11 cellular contexts compared by ENCODE assay signal in the genomic region with DNA sequence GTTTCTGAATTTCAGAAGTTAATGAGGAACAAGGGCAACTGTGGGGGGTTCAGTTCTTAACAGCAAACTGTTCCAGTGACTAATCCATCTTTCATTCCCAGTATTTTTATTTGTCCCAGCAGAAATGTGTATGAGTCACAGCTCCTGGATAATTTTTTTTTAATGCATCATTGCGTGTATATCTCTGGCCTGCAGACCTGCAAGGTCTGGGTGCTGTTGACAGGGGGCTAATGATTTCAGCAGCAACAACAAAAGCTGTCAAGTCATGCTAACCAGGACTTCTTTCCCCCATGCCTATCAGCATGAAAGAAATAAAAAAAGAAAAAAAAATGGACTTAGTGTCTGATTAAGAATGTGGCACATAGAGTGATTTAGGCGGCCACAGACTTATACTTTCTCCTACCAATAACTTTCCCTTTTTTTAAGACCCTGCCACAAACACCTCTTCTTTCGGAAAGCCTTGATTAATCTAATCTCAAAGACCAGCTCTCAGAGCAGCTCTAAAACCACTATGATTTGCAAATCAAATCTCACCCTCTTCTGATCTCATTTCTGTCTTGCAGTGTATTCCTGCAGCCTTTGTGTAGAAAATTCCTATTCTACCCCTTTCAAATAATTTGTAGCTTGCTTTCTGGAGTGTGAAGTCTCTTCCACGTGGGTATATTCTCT.
DNase-seq lines count a peak whose midpoint lies in the region; ATAC-seq and TF ChIP-seq lines count a peak whose summit lies in the region.
"Had no signal": no experiment of that assay in that cellular context is flagged by ENCODE, and none has a peak within 500 bp of the region (broad histone marks: within the 10 kb centered on the region; RNA-seq: fewer than 3 reads in every experiment).

No MANE protein-coding gene starts in this region.

- ATAC-seq in GM18517 (IDR thresholded peaks at IDR 0.05; ENCODE audit: unreplicated experiment): no peak
- ATAC-seq: activated T-cell treated with anti-CD3 and anti-CD28 coated beads, Interleukin-2, amount 50 U/mL, for 4 hours had no signal

- CTCF ChIA-PET in HEK293 (lab: Yijun Ruan, JAX): interaction anchor here (0.6 to 1.7 kb wide), 2 partner anchors 185 to 1451 kb away, joined by 3 to 5 read pairs; no protein-coding TSS in a partner anchor
- CTCF ChIA-PET in RWPE1 (lab: Yijun Ruan, JAX): interaction anchor here (0.6 to 1.9 kb wide), 6 partner anchors 28 to 1777 kb away, joined by 3 to 7 read pairs (median 4); no protein-coding TSS in a partner anchor

- H3K27ac ChIP-seq in HEK293 (ENCODE audit: extremely low read depth, low read depth, low read length) (no peak overlapping the region), RWPE1 (no peak overlapping the region)
- H3K27ac ChIP-seq: hepatocyte had no signal

- no peaks in the 10 kb centered on the region for H3K4me1 ChIP-seq in HEK293 (ENCODE audit: control insufficient read depth, insufficient read depth, low read length)

- no peak for TF ChIP-seq CTCF in HEK293 (tag by site-specific recombination; IDR thresholded peaks at IDR 0.05)
- no peak for TF ChIP-seq CTCF in RWPE1 (conservative IDR thresholded peaks at IDR 0.05; ENCODE audit: low read depth)

- no peaks in the 10 kb centered on the region for H3K9me3 ChIP-seq in HEK293 (ENCODE audit: control insufficient read depth, insufficient read depth, low read depth, low read length)

- no peak overlapping the region for H3K4me3 ChIP-seq in HEK293 (ENCODE audit: low read depth, low read length)
- H3K4me3 ChIP-seq: hepatocyte had no signal

- POLR2A ChIA-PET in HEK293 (lab: Yijun Ruan, JAX) (no interaction called here), RWPE1 (lab: Yijun Ruan, JAX; ENCODE audit: low non-redundant PET) (interaction anchor here (0.6 kb wide), 1 partner anchor 887 kb away, joined by 3 read pairs; no protein-coding TSS in a partner anchor)

- DNase-seq in RWPE1 (ENCODE audit: low spot score): peak; percentile 95
- peak; percentile 54 for DNase-seq in fibroblast of gingiva (ENCODE audit: low read depth)
- peak; percentile 72 for DNase-seq in stromal cell of bone marrow (ENCODE audit: low read depth)
- DNase-seq in NCI-H1105 treated with DMSO at 0.1 percent for 48 hours (lab: John Stamatoyannopoulos, UW): no peak
- DNase-seq in NCI-H1694 (lab: John Stamatoyannopoulos, UW): no peak
- DNase-seq: activated T-cell treated with anti-CD3 and anti-CD28 coated beads, Interleukin-2, amount 50 U/mL, for 4 hours; GDM1; NCI-H1694 treated with DMSO at 0.1 percent for 48 hours had no signal

- H3K36me3 ChIP-seq in HEK293 (ENCODE audit: control insufficient read depth in 2 of 2, insufficient read depth in 1 of 2, low read length in 2 of 2): no peaks in the 10 kb centered on the region

TF ChIP-seq in HEK293, 187 proteins besides CTCF, POLR2A, EP300 and RAD21 (continues in another document):
- TF ChIP-seq, protein P1, sequence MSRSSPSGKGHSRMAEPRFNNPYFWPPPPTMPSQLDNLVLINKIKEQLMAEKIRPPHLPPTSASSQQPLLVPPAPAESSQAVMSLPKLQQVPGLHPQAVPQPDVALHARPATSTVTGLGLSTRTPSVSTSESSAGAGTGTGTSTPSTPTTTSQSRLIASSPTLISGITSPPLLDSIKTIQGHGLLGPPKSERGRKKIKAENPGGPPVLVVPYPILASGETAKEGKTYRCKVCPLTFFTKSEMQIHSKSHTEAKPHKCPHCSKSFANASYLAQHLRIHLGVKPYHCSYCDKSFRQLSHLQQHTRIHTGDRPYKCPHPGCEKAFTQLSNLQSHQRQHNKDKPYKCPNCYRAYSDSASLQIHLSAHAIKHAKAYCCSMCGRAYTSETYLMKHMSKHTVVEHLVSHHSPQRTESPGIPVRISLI (tag by site-specific recombination; IDR thresholded peaks at IDR 0.05): peak; percentile 54; the same call in 1 of the 2 replicates
- TF ChIP-seq ZNF292 (tag by site-specific recombination; IDR thresholded peaks at IDR 0.05; ENCODE audit: borderline replicate concordance, low read depth) (no peak), ZNF184 (tag by site-specific recombination; IDR thresholded peaks at IDR 0.05) (no peak), ZNF747 (tag by site-specific recombination; IDR thresholded peaks at IDR 0.05) (no peak), KLF1 (tag by site-specific recombination; IDR thresholded peaks at IDR 0.05) (no peak), PRDM1 (tag by site-specific recombination; IDR thresholded peaks at IDR 0.05) (peak; percentile 36; the same call in 1 of the 2 replicates), KLF8 (tag by site-specific recombination; IDR thresholded peaks at IDR 0.05) (no peak), HOXD13 (CRISPR knock-in tag; IDR thresholded peaks at IDR 0.05; ENCODE audit: borderline replicate concordance) (no peak), ZNF555 (tag by site-specific recombination; conservative IDR thresholded peaks at IDR 0.05) (no peak), ZNF629 (tag by site-specific recombination; IDR thresholded peaks at IDR 0.05) (peak; percentile 65), SP7 (tag by site-specific recombination; IDR thresholded peaks at IDR 0.05) (no peak), ZNF133 (tag by site-specific recombination; IDR thresholded peaks at IDR 0.05) (no peak), OSR2 (tag by site-specific recombination; IDR thresholded peaks at IDR 0.05) (peak; percentile 73), GLIS1 (tag by site-specific recombination; IDR thresholded peaks at IDR 0.05) (peak; percentile 32; the same call in 1 of the 2 replicates), ZSCAN23 (tag by site-specific recombination; IDR thresholded peaks at IDR 0.05) (no peak)
- TF ChIP-seq, protein P2, sequence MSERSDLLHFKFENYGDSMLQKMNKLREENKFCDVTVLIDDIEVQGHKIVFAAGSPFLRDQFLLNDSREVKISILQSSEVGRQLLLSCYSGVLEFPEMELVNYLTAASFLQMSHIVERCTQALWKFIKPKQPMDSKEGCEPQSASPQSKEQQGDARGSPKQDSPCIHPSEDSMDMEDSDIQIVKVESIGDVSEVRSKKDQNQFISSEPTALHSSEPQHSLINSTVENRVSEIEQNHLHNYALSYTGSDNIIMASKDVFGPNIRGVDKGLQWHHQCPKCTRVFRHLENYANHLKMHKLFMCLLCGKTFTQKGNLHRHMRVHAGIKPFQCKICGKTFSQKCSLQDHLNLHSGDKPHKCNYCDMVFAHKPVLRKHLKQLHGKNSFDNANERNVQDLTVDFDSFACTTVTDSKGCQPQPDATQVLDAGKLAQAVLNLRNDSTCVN (tag by site-specific recombination; optimal IDR thresholded peaks at IDR 0.05): no peak
- TF ChIP-seq, protein P3, sequence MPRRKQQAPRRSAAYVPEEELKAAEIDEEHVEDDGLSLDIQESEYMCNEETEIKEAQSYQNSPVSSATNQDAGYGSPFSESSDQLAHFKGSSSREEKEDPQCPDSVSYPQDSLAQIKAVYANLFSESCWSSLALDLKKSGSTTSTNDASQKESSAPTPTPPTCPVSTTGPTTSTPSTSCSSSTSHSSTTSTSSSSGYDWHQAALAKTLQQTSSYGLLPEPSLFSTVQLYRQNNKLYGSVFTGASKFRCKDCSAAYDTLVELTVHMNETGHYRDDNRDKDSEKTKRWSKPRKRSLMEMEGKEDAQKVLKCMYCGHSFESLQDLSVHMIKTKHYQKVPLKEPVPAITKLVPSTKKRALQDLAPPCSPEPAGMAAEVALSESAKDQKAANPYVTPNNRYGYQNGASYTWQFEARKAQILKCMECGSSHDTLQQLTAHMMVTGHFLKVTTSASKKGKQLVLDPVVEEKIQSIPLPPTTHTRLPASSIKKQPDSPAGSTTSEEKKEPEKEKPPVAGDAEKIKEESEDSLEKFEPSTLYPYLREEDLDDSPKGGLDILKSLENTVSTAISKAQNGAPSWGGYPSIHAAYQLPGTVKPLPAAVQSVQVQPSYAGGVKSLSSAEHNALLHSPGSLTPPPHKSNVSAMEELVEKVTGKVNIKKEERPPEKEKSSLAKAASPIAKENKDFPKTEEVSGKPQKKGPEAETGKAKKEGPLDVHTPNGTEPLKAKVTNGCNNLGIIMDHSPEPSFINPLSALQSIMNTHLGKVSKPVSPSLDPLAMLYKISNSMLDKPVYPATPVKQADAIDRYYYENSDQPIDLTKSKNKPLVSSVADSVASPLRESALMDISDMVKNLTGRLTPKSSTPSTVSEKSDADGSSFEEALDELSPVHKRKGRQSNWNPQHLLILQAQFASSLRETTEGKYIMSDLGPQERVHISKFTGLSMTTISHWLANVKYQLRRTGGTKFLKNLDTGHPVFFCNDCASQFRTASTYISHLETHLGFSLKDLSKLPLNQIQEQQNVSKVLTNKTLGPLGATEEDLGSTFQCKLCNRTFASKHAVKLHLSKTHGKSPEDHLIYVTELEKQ (tag by site-specific recombination; IDR thresholded peaks at IDR 0.05; ENCODE audit: borderline replicate concordance): 0 out of 2 replicates have a peak, but pooled peaks have one; percentile 15
- TF ChIP-seq, protein P4, sequence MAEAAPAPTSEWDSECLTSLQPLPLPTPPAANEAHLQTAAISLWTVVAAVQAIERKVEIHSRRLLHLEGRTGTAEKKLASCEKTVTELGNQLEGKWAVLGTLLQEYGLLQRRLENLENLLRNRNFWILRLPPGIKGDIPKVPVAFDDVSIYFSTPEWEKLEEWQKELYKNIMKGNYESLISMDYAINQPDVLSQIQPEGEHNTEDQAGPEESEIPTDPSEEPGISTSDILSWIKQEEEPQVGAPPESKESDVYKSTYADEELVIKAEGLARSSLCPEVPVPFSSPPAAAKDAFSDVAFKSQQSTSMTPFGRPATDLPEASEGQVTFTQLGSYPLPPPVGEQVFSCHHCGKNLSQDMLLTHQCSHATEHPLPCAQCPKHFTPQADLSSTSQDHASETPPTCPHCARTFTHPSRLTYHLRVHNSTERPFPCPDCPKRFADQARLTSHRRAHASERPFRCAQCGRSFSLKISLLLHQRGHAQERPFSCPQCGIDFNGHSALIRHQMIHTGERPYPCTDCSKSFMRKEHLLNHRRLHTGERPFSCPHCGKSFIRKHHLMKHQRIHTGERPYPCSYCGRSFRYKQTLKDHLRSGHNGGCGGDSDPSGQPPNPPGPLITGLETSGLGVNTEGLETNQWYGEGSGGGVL (tag by site-specific recombination; IDR thresholded peaks at IDR 0.05): no peak

Comparison
In these comparisons a context has a peak if more than half of its experiments do, and no peak if none do; other contexts are left out.
1. DNase-seq: peak in RWPE1 (single experiment), fibroblast of gingiva (single experiment) and stromal cell of bone marrow (single experiment); none in NCI-H1105 treated with DMSO at 0.1 percent for 48 hours (single experiment) and NCI-H1694 (single experiment).